10 cellular contexts compared by ENCODE assay signal in genomic region chr10:26566525-26567348, GRCh38.
DNase-seq lines count a peak whose midpoint lies in the region; ATAC-seq and TF ChIP-seq lines count a peak whose summit lies in the region.
"Had no signal": no experiment of that assay in that cellular context is flagged by ENCODE, and none has a peak within 500 bp of the region (broad histone marks: within the 10 kb centered on the region; RNA-seq: fewer than 3 reads in every experiment).

No MANE protein-coding gene starts in this region.

- H3K79me1 ChIP-seq in H9 (ENCODE audit: insufficient read depth, low read depth, low read length, poor library complexity, severe bottlenecking): no peaks in the 10 kb centered on the region

- H3K18ac ChIP-seq in H9 (ENCODE audit: insufficient read length, low read depth, low read length): no peak overlapping the region

- no peak overlapping the region for H2BK5ac ChIP-seq in H9 (ENCODE audit: insufficient read length, low read length)

- H4K91ac ChIP-seq in H9 (ENCODE audit: insufficient read length, low read depth, low read length): no peak overlapping the region

- H2BK12ac ChIP-seq in H9 (ENCODE audit: insufficient read length, low read depth, low read length): no peak overlapping the region

- intact Hi-C loops in adrenal gland (cut with DNase I) (no loop called here), sigmoid colon (cut with DNase I) (no loop called here), CD14-positive monocyte (cut with micrococcal nuclease) (no loop called here)

- H2BK15ac ChIP-seq in H9 (ENCODE audit: low read depth, low read length): no peak overlapping the region

- H4K20me1 ChIP-seq in H9 (ENCODE audit: control insufficient read depth, insufficient read depth, insufficient read length): no peaks in the 10 kb centered on the region

- H3K9me3 Mint-ChIP-seq in H9 (peaks cover 0 to 4% of the 10 kb centered on the region in 2 experiments; a peak in 1 of 5 replicates), CD14-positive monocyte (peaks cover 0 to 4% (median 0%) of the 10 kb centered on the region in 7 donors)

- WGBS in H9 (ENCODE audit: extremely low coverage, insufficient read length, low lambda C conversion rate): no CpG with 5 or more reads among the region's 64 CpGs
- WGBS in adrenal gland, 4 donors: 12 to 38% (median 20%) methylated on average over 15 to 64 of the region's 64 CpGs
- 18 to 54% methylated on average over 64 of the region's 64 CpGs for WGBS in sigmoid colon, 2 donors

- H3K4ac ChIP-seq in H9 (ENCODE audit: low read depth, low read length): no peak overlapping the region

- H4K8ac ChIP-seq in H9 (replicated peaks; ENCODE audit: insufficient read length, low read depth, low read length): no peak overlapping the region

- TF ChIP-seq CTCF in H9 (conservative IDR thresholded peaks at IDR 0.05): peak; percentile 15; the same call in 1 of the 3 replicates
- TF ChIP-seq CTCF in adrenal gland (IDR thresholded peaks at IDR 0.05): no peak
- no peak for TF ChIP-seq CTCF in sigmoid colon (IDR thresholded peaks at IDR 0.05)
- no peak for TF ChIP-seq CTCF in CD14-positive monocyte (IDR thresholded peaks at IDR 0.05)

- H3K4me3 Mint-ChIP-seq in H9 (peak overlapping the region; percentile 68 to 85), CD14-positive monocyte (no peak overlapping the region)

- H3K79me2 ChIP-seq in H9 (ENCODE audit: insufficient read depth, low read length): no peaks in the 10 kb centered on the region

- H3T11ph ChIP-seq in H9 (ENCODE audit: low read length): no peak overlapping the region

- H3K9me3 ChIP-seq in H9 (ENCODE audit: control insufficient read depth, low read depth, low read length): no peaks in the 10 kb centered on the region
- H3K9me3 ChIP-seq in adrenal gland (replicated peaks in 1 of 3): no peaks in the 10 kb centered on the region
- peaks cover 0 to 4% (median 0%) of the 10 kb centered on the region in 4 donors for H3K9me3 ChIP-seq in sigmoid colon

- no peak for ATAC-seq in HG03025 (IDR thresholded peaks at IDR 0.05; ENCODE audit: low FRiP score, unreplicated experiment)

- peak overlapping the region; percentile 64 for H3K4me2 ChIP-seq in H9 (ENCODE audit: insufficient read depth, insufficient read length, low read length)

- H3K27ac Mint-ChIP-seq in H9 (no peak overlapping the region), CD14-positive monocyte (no peak overlapping the region)

- H3K27ac ChIP-seq in H9 (ENCODE audit: insufficient read length, low read depth, low read length) (no peak overlapping the region), adrenal gland (no peak overlapping the region), sigmoid colon (no peak overlapping the region)

- H3K9ac ChIP-seq in H9 (ENCODE audit: extremely low read depth, insufficient read length, low read length): no peak overlapping the region

- no peak overlapping the region for H3K14ac ChIP-seq in H9 (ENCODE audit: insufficient read depth, low read length)

- no peak overlapping the region for H3K23ac ChIP-seq in H9 (ENCODE audit: insufficient read length, low read depth, low read length)

- no peaks in the 10 kb centered on the region for H3K4me1 ChIP-seq in H9 (ENCODE audit: insufficient read depth, low read length)
- peaks cover 4 to 8% of the 10 kb centered on the region in 2 donors for H3K4me1 ChIP-seq in adrenal gland (replicated peaks in 1 of 2)
- H3K4me1 ChIP-seq in sigmoid colon: peaks cover 0 to 7% (median 2%) of the 10 kb centered on the region in 4 donors

- H2BK20ac ChIP-seq in H9 (ENCODE audit: low read depth, low read length, poor library complexity, severe bottlenecking): no peak overlapping the region

- H3K23me2 ChIP-seq in H9 (ENCODE audit: insufficient read length, low read depth, low read length, poor library complexity, severe bottlenecking): no peaks in the 10 kb centered on the region

- no peak overlapping the region for H4K5ac ChIP-seq in H9 (ENCODE audit: insufficient read length, low read depth, low read length)

- TF ChIP-seq POLR2A in adrenal gland (IDR thresholded peaks at IDR 0.05) (no peak), sigmoid colon (IDR thresholded peaks at IDR 0.05) (no peak)

- no peak overlapping the region for H2BK120ac ChIP-seq in H9 (ENCODE audit: low read depth, low read length, poor library complexity, severe bottlenecking)

- DNase-seq in H9 (peak; percentile 77), adrenal gland (peak in 5 of 7 donors; percentile 20 to 44 (median 30)), sigmoid colon (no peak), midbrain (lab: John Stamatoyannopoulos, UW) (no peak), CD14-positive monocyte (ENCODE audit: low spot score) (no peak), AG20443 (ENCODE audit: low spot score) (no peak)
- DNase-seq: activated CD4-positive, alpha-beta T cell treated with anti-CD3 and anti-CD28 coated beads, Interleukin-2, amount 50 U/mL, for 48 hours; kidney glomerular epithelial cell had no signal

- no peak overlapping the region for H2AK5ac ChIP-seq in H9 (ENCODE audit: insufficient read length, low read length)

- H3K56ac ChIP-seq in H9 (ENCODE audit: insufficient read length, low read depth, low read length): no peak overlapping the region

- H3K27me3 ChIP-seq in H9 (ENCODE audit: insufficient read depth, low read length): no peaks in the 10 kb centered on the region
- H3K27me3 ChIP-seq in adrenal gland: no peaks in the 10 kb centered on the region
- H3K27me3 ChIP-seq in sigmoid colon: peaks cover 0 to 67% (median 13%) of the 10 kb centered on the region in 3 donors

- no peak for TF ChIP-seq EP300 in sigmoid colon (IDR thresholded peaks at IDR 0.05)

- peaks cover 12% of the 10 kb centered on the region for H3K27me3 Mint-ChIP-seq in H9 (ENCODE audit: low read depth)
- no peaks in the 10 kb centered on the region for H3K27me3 Mint-ChIP-seq in CD14-positive monocyte (ENCODE audit: low read depth in 3 of 3)

- H3K4me3 ChIP-seq in adrenal gland: peak overlapping the region in 2 of 4 donors; percentile 25 to 58
- H3K4me3 ChIP-seq in iPS-11a (ENCODE audit: low read depth, low read length): peak overlapping the region; percentile 43
- H3K4me3 ChIP-seq in sigmoid colon: peak overlapping the region in 3 of 4 donors; percentile 34 to 46 (median 44)

- H3K4me1 Mint-ChIP-seq in H9: peaks cover 3 to 4% of the 10 kb centered on the region in 2 experiments; a peak in 3 of 4 replicates
- H3K4me1 Mint-ChIP-seq in CD14-positive monocyte: peaks cover 5% of the 10 kb centered on the region

- H2AFZ ChIP-seq in H9 (ENCODE audit: low read length): no peak overlapping the region

- H3K36me3 ChIP-seq in adrenal gland (replicated peaks in 1 of 2) (no peaks in the 10 kb centered on the region), sigmoid colon (no peaks in the 10 kb centered on the region)

- no peaks in the 10 kb centered on the region for H3K36me3 Mint-ChIP-seq in H9 (ENCODE audit: insufficient read depth in 1 of 3, low read depth in 3 of 3)
- H3K36me3 Mint-ChIP-seq in CD14-positive monocyte: peaks cover 78 to 90% of the 10 kb centered on the region in 2 donors

Comparison
In these comparisons a context has a peak if more than half of its experiments do, and no peak if none do; other contexts are left out.
1. DNase-seq: peak in H9 (single experiment) and adrenal gland (5 of 7); none in sigmoid colon (single experiment), midbrain (single experiment), CD14-positive monocyte (single experiment) and AG20443 (single experiment).
2. H3K4me3 Mint-ChIP-seq: peak in H9 (2 of 2); none in CD14-positive monocyte (0 of 2).